ENCODE assay signal across 1 cellular context in the genomic region with DNA sequence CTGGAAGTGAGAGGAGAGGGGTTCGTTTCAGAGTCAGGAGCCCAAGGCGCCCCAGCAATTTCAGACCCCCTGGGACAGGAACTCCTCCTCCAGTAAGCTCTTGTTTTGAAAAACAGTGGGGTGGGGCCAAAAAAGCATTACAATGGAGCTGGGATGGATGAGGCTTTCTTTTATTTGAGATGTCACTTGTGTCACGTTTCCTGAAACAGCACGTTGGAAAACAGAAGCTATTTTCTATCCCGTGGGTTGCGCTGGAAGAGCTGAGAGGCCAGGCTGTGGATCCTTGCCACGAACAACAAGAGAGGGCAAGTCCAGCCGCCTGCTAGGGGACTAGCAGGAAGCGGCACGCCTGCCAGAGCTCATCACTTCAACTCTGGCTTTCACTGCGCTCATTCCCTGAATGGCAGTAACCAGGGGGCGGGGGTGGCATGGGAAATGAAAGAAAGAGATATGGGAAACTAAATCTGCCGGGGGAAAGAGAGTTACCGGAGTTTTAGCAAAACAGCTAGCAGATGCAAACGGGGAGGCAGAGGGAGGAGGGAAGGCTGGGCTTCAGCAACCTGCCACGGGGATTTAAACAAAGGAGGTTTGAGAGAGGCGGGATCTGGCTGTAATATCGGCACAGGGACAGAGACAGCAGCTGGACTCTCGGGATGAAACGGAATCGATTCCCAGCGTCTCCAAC.
TF ChIP-seq lines count a peak whose summit lies in the region.

No MANE protein-coding gene starts in this region.

TF ChIP-seq in HEK293, 187 proteins besides CTCF, POLR2A, EP300 and RAD21 (continued from another document):
- TF ChIP-seq ZBTB21 (tag by site-specific recombination; IDR thresholded peaks at IDR 0.05) (no peak), GLIS2 (tag by site-specific recombination; IDR thresholded peaks at IDR 0.05) (0 out of 2 replicates have a peak, but pooled peaks have one; percentile 26), ZNF391 (tag by site-specific recombination; IDR thresholded peaks at IDR 0.05; ENCODE audit: borderline replicate concordance, low read depth) (no peak), ZNF10 (tag by site-specific recombination; IDR thresholded peaks at IDR 0.05) (peak; percentile 33; the same call in 1 of the 2 replicates), ZNF768 (tag by site-specific recombination; IDR thresholded peaks at IDR 0.05) (no peak), ZNF169 (tag by site-specific recombination; IDR thresholded peaks at IDR 0.05) (no peak), ZNF701 (tag by site-specific recombination; IDR thresholded peaks at IDR 0.05) (no peak), MZF1 (tag by site-specific recombination; IDR thresholded peaks at IDR 0.05; ENCODE audit: borderline replicate concordance) (no peak), ZNF600 (tag by site-specific recombination; IDR thresholded peaks at IDR 0.05) (peak; percentile 46; the same call in 1 of the 2 replicates), ZBTB44 (tag by site-specific recombination; IDR thresholded peaks at IDR 0.05) (no peak), EGR2 (tag by site-specific recombination; IDR thresholded peaks at IDR 0.05; ENCODE audit: low read depth) (no peak), ZNF335 (tag by site-specific recombination; conservative IDR thresholded peaks at IDR 0.05) (peak; percentile 71), ZSCAN30 (tag by site-specific recombination; IDR thresholded peaks at IDR 0.05) (no peak), ZNF354C (tag by site-specific recombination; IDR thresholded peaks at IDR 0.05; ENCODE audit: borderline replicate concordance, low read depth) (no peak), HOXC10 (CRISPR knock-in tag; IDR thresholded peaks at IDR 0.05) (no peak), ZNF341 (tag by site-specific recombination; IDR thresholded peaks at IDR 0.05; ENCODE audit: low read depth) (peak; percentile 69), ZNF692 (tag by site-specific recombination; IDR thresholded peaks at IDR 0.05) (no peak), ZBTB10 (tag by site-specific recombination; IDR thresholded peaks at IDR 0.05) (no peak), ZXDB (tag by site-specific recombination; IDR thresholded peaks at IDR 0.05) (no peak), ZBTB17 (tag by site-specific recombination; IDR thresholded peaks at IDR 0.05) (peak; percentile 83)
- TF ChIP-seq, protein P1, sequence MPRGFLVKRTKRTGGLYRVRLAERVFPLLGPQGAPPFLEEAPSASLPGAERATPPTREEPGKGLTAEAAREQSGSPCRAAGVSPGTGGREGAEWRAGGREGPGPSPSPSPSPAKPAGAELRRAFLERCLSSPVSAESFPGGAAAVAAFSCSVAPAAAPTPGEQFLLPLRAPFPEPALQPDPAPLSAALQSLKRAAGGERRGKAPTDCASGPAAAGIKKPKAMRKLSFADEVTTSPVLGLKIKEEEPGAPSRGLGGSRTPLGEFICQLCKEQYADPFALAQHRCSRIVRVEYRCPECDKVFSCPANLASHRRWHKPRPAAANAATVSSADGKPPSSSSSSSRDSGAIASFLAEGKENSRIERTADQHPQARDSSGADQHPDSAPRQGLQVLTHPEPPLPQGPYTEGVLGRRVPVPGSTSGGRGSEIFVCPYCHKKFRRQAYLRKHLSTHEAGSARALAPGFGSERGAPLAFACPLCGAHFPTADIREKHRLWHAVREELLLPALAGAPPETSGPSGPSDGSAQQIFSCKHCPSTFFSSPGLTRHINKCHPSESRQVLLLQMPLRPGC (tag by site-specific recombination; IDR thresholded peaks at IDR 0.05), result no peak
- TF ChIP-seq, protein P2, sequence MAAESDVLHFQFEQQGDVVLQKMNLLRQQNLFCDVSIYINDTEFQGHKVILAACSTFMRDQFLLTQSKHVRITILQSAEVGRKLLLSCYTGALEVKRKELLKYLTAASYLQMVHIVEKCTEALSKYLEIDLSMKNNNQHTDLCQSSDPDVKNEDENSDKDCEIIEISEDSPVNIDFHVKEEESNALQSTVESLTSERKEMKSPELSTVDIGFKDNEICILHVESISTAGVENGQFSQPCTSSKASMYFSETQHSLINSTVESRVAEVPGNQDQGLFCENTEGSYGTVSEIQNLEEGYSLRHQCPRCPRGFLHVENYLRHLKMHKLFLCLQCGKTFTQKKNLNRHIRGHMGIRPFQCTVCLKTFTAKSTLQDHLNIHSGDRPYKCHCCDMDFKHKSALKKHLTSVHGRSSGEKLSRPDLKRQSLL (tag by site-specific recombination; IDR thresholded peaks at IDR 0.05), result no peak
